In genomic region chr17:64005734-64006167, GRCh38 we compare ENCODE assay signal across 9 cellular contexts. TPM values are rescaled to one million over a fixed set of nuclear protein-coding genes. Genes with fewer than 3 reads are reported as not detected.
A peak's percentile ranks its signal among the peaks of the same experiment; 100 is the strongest.
DNase-seq lines count a peak whose midpoint lies in the region; ATAC-seq and TF ChIP-seq lines count a peak whose summit lies in the region.
"Had no signal": no experiment of that assay in that cellular context is flagged by ENCODE, and none has a peak within 500 bp of the region (broad histone marks: within the 10 kb centered on the region; RNA-seq: fewer than 3 reads in every experiment).

No MANE protein-coding gene starts in this region.

- H3K4me1 ChIP-seq in heart left ventricle: peaks cover 8 to 77% (median 47%) of the 10 kb centered on the region in 12 donors
- H3K4me1 ChIP-seq in esophagus muscularis mucosa: peaks cover 38 to 43% (median 41%) of the 10 kb centered on the region in 4 donors
- no peaks in the 10 kb centered on the region for H3K4me1 ChIP-seq in foreskin keratinocyte

- peak in 1 of 5 donors; percentile 31 for DNase-seq in heart left ventricle
- DNase-seq in left cardiac atrium: no peak
- DNase-seq in NCI-H774 (lab: John Stamatoyannopoulos, UW): peak; percentile 87
- no peak for DNase-seq in esophagus muscularis mucosa (ENCODE audit: extremely low spot score)
- peak; percentile 70 for DNase-seq in ureter (ENCODE audit: low spot score)
- no peak for DNase-seq in foreskin keratinocyte

- ATAC-seq in heart left ventricle (no peak), left cardiac atrium (no peak), HG03196 (IDR thresholded peaks at IDR 0.05; ENCODE audit: unreplicated experiment) (no peak), GM18858 (IDR thresholded peaks at IDR 0.05; ENCODE audit: unreplicated experiment) (no peak), foreskin keratinocyte (no peak)
- ATAC-seq: activated naive CD4-positive, alpha-beta T cell treated with anti-CD3 and anti-CD28 coated beads, Interleukin-2, amount 50 U/mL, for 72 hours had no signal

- H3K9me3 ChIP-seq in heart left ventricle (no peaks in the 10 kb centered on the region), esophagus muscularis mucosa (no peaks in the 10 kb centered on the region)

- H3K27ac ChIP-seq in heart left ventricle (peak overlapping the region; percentile 60 to 93 (median 82)), esophagus muscularis mucosa (replicated peaks in 1 of 4) (peak overlapping the region; percentile 21 to 71 (median 64)), foreskin keratinocyte (no peak overlapping the region)

- TF ChIP-seq EP300 in esophagus muscularis mucosa (IDR thresholded peaks at IDR 0.05): no peak

- no peaks in the 10 kb centered on the region for H3K27me3 ChIP-seq in heart left ventricle
- H3K27me3 ChIP-seq in esophagus muscularis mucosa: peaks cover 0 to 28% (median 0%) of the 10 kb centered on the region in 4 donors
- no peaks in the 10 kb centered on the region for H3K27me3 ChIP-seq in foreskin keratinocyte

- intact Hi-C loops in heart left ventricle (cut with DNase I) (loop anchor here in 1 of 10 donors (2.0 kb wide), 1 partner anchor 15 kb away; the partner anchor contains the start of gene ICAM2), left cardiac atrium (cut with DNase I) (no loop called here), esophagus muscularis mucosa (cut with DNase I) (no loop called here)

- H3K36me3 ChIP-seq in heart left ventricle (peaks cover 0 to 25% (median 10%) of the 10 kb centered on the region in 9 donors), esophagus muscularis mucosa (peaks cover 0 to 28% (median 5%) of the 10 kb centered on the region in 4 donors)

- 35 to 53% (median 43%) methylated on average over 6 of the region's 6 CpGs for WGBS in heart left ventricle, 4 donors
- WGBS in esophagus muscularis mucosa: 32% methylated on average over 5 of the region's 6 CpGs

- H3K4me3 ChIP-seq in heart left ventricle (peak overlapping the region; percentile 16 to 62 (median 50)), esophagus muscularis mucosa (peak overlapping the region; percentile 24 to 42 (median 28))

- TF ChIP-seq POLR2A in heart left ventricle (IDR thresholded peaks at IDR 0.05) (no peak), esophagus muscularis mucosa (IDR thresholded peaks at IDR 0.05; ENCODE audit: low read depth) (no peak)

- TF ChIP-seq CTCF in heart left ventricle (IDR thresholded peaks at IDR 0.05) (no peak), esophagus muscularis mucosa (IDR thresholded peaks at IDR 0.05) (no peak), foreskin keratinocyte (conservative IDR thresholded peaks at IDR 0.05) (no peak)

RNA-seq across cellular contexts. Expression of gene PRR29, which starts 7.6 kb away (rescaled TPM):
- total RNA-seq in heart left ventricle (1 to 10 TPM in 1 of 9 donors, under 1 TPM in 5, not detected in 3; 0.15 to 1.8 (median 0.34) TPM), left cardiac atrium (under 1 TPM; 0.24 to 0.35 TPM), esophagus muscularis mucosa (under 1 TPM in 3 of 4 donors, not detected in 1; 0.23 to 0.42 (median 0.39) TPM), ureter (3.5 TPM), foreskin keratinocyte (0.03 TPM in 1 of 2 replicates, not detected in the other)
- polyA plus RNA-seq in heart left ventricle (under 1 TPM; 0.15 to 0.19 TPM), foreskin keratinocyte (0.03 and 0.06 TPM in 2 replicates)

RNA-seq across cellular contexts. Expression of gene ICAM2, which starts 14.7 kb away (rescaled TPM):
- total RNA-seq in heart left ventricle (100 to 1,000 TPM in 2 of 9 donors, 10 to 100 TPM in 7; 24.4 to 262 (median 33.0) TPM), left cardiac atrium (10 to 100 TPM; 33.0 to 67.4 TPM), esophagus muscularis mucosa (10 to 100 TPM; 22.4 to 75.1 (median 58.1) TPM), ureter (39.0 TPM), foreskin keratinocyte (0.14 and 0.48 TPM in 2 replicates)
- polyA plus RNA-seq in heart left ventricle (10 to 100 TPM; 61.0 to 64.1 TPM), foreskin keratinocyte (0.46 and 0.54 TPM in 2 replicates)

RNA-seq across cellular contexts. Expression of gene SCN4A, which starts 33.0 kb away (rescaled TPM):
- total RNA-seq in heart left ventricle (1 to 10 TPM in 4 of 9 donors, under 1 TPM in 5; 0.37 to 2.1 (median 0.67) TPM), left cardiac atrium (1 to 10 TPM in 1 of 2 donors, under 1 TPM in 1; 0.41 to 1.0 TPM), esophagus muscularis mucosa (under 1 TPM; under 0.01 to 0.71 (median 0.20) TPM), ureter (2.2 TPM), foreskin keratinocyte (not detected in 2 replicates)
- polyA plus RNA-seq in heart left ventricle (1 to 10 TPM in 1 of 2 donors, under 1 TPM in 1; 0.33 to 1.8 TPM), foreskin keratinocyte (not detected in 2 replicates)

Comparison
In these comparisons a context has a peak if more than half of its experiments do, and no peak if none do; other contexts are left out.
1. DNase-seq: peak in NCI-H774 (single experiment) and ureter (single experiment); none in left cardiac atrium (single experiment), esophagus muscularis mucosa (single experiment) and foreskin keratinocyte (0 of 2).
2. RNA of gene ICAM2, which starts 14.7 kb away (total RNA-seq): 33.0 to 67.4 TPM in left cardiac atrium, 22.4 to 75.1 TPM in esophagus muscularis mucosa, 39.0 TPM in ureter (single experiment) and 24.4 to 262 TPM in heart left ventricle; 0.14 to 0.48 TPM in foreskin keratinocyte; every median in the first group is over 10 times any median in the second.